Comparison of ENCODE assay signal across 1 cellular context in genomic region chr2:157364257-157364974, GRCh38.
TF ChIP-seq lines count a peak whose summit lies in the region.

No MANE protein-coding gene starts in this region.

TF ChIP-seq in HepG2, 621 proteins besides CTCF, POLR2A, EP300 and RAD21 (continued from another document):
- TF ChIP-seq ZNF710 (CRISPR knock-in tag; IDR thresholded peaks at IDR 0.05; ENCODE audit: borderline replicate concordance) (no peak), NR2C2 (CRISPR knock-in tag; IDR thresholded peaks at IDR 0.05; ENCODE audit: borderline replicate concordance) (no peak), ARNT (IDR thresholded peaks at IDR 0.05) (no peak), ZNF143 (CRISPR knock-in tag; IDR thresholded peaks at IDR 0.05) (no peak), RORA (CRISPR knock-in tag; IDR thresholded peaks at IDR 0.05) (no peak), ZNF816 (CRISPR knock-in tag; IDR thresholded peaks at IDR 0.05; ENCODE audit: borderline replicate concordance) (no peak)
